ENCODE assay signal across 1 cellular context in genomic region chr6:36874443-36875249, GRCh38.
TF ChIP-seq lines count a peak whose summit lies in the region.

PPIL1 (minus strand) TSS chr6:36874803; CDS start chr6:36874772, 31 bp downstream.

TF ChIP-seq in HepG2, 621 proteins besides CTCF, POLR2A, EP300 and RAD21 (continued from another document and continues in another):
- TF ChIP-seq ZBTB38 (CRISPR knock-in tag; IDR thresholded peaks at IDR 0.05) (no peak; the same call in 1 of the 2 replicates), ZNF678 (CRISPR knock-in tag; IDR thresholded peaks at IDR 0.05) (no peak; the same call in 1 of the 2 replicates), ZNF761 (CRISPR knock-in tag; conservative IDR thresholded peaks at IDR 0.05) (peak; percentile 51; the same call in 1 of the 2 replicates), FOXP1 (IDR thresholded peaks at IDR 0.05) (no peak), FOXP1 (CRISPR knock-in tag; IDR thresholded peaks at IDR 0.05) (no peak), POGZ (CRISPR knock-in tag; IDR thresholded peaks at IDR 0.05) (peak; percentile 91), ZNF160 (CRISPR knock-in tag; IDR thresholded peaks at IDR 0.05) (peak; percentile 80), TCF7 (IDR thresholded peaks at IDR 0.05; ENCODE audit: low read depth) (no peak), FOXK1 (CRISPR knock-in tag; IDR thresholded peaks at IDR 0.05; ENCODE audit: borderline replicate concordance, low read depth) (peak; percentile 94), ARID4A (CRISPR knock-in tag; IDR thresholded peaks at IDR 0.05; ENCODE audit: borderline replicate concordance) (peak; percentile 98), ZSCAN25 (CRISPR knock-in tag; IDR thresholded peaks at IDR 0.05) (peak; percentile 68), KDM4B (CRISPR knock-in tag; IDR thresholded peaks at IDR 0.05) (no peak), HNF4A (CRISPR knock-in tag; IDR thresholded peaks at IDR 0.05) (peak; percentile 43), TIGD3 (CRISPR knock-in tag; IDR thresholded peaks at IDR 0.05; ENCODE audit: borderline replicate concordance) (peak; percentile 28; the same call in 1 of the 2 replicates), MLXIP (CRISPR knock-in tag; IDR thresholded peaks at IDR 0.05; ENCODE audit: borderline replicate concordance) (0 out of 2 replicates have a peak, but pooled peaks have one; percentile 84), ZHX2 (IDR thresholded peaks at IDR 0.05; ENCODE audit: low read depth) (peak; percentile 95), ZHX2 (CRISPR knock-in tag; IDR thresholded peaks at IDR 0.05; ENCODE audit: borderline replicate concordance) (0 out of 2 replicates have a peak, but pooled peaks have one; percentile 76), ZBTB43 (CRISPR knock-in tag; conservative IDR thresholded peaks at IDR 0.05) (peak; percentile 70; the same call in 1 of the 2 replicates), THYN1 (CRISPR knock-in tag; IDR thresholded peaks at IDR 0.05; ENCODE audit: borderline replicate concordance, low read depth) (no peak), ATF1 (CRISPR knock-in tag; IDR thresholded peaks at IDR 0.05) (no peak; the same call in 1 of the 2 replicates), NFE2 (CRISPR knock-in tag; IDR thresholded peaks at IDR 0.05) (no peak; the same call in 1 of the 2 replicates), ZFP91 (CRISPR knock-in tag; IDR thresholded peaks at IDR 0.05; ENCODE audit: borderline replicate concordance) (peak; percentile 97; the same call in 1 of the 2 replicates), ISL2 (CRISPR knock-in tag; IDR thresholded peaks at IDR 0.05) (peak; percentile 81; the same call in 1 of the 2 replicates), CHD4 (IDR thresholded peaks at IDR 0.05; ENCODE audit: borderline replicate concordance, low read length) (peak; percentile 61; the same call in 1 of the 2 replicates), YEATS2 (CRISPR knock-in tag; IDR thresholded peaks at IDR 0.05; ENCODE audit: borderline replicate concordance) (peak; percentile 97), MBD4 (IDR thresholded peaks at IDR 0.05; ENCODE audit: borderline replicate concordance, low read length) (no peak), NR1H2 (CRISPR knock-in tag; IDR thresholded peaks at IDR 0.05; ENCODE audit: borderline replicate concordance, low read depth) (no peak), SP140L (CRISPR knock-in tag; IDR thresholded peaks at IDR 0.05; ENCODE audit: borderline replicate concordance) (0 out of 2 replicates have a peak, but pooled peaks have one; percentile 37), HOXA5 (CRISPR knock-in tag; IDR thresholded peaks at IDR 0.05) (peak; percentile 76), MYC (CRISPR knock-in tag; IDR thresholded peaks at IDR 0.05; ENCODE audit: borderline replicate concordance) (peak; percentile 100), JUND (CRISPR knock-in tag; IDR thresholded peaks at IDR 0.05) (no peak; the same call in 1 of the 2 replicates), BCLAF1 (IDR thresholded peaks at IDR 0.05) (no peak), NCOA5 (CRISPR knock-in tag; IDR thresholded peaks at IDR 0.05) (no peak), ZNF138 (CRISPR knock-in tag; IDR thresholded peaks at IDR 0.05; ENCODE audit: low read depth) (peak; percentile 93), ZNF276 (CRISPR knock-in tag; IDR thresholded peaks at IDR 0.05; ENCODE audit: low read depth) (peak; percentile 83; the same call in 1 of the 2 replicates), NFIB (CRISPR knock-in tag; IDR thresholded peaks at IDR 0.05; ENCODE audit: borderline replicate concordance) (no peak; the same call in 1 of the 2 replicates)
